2 cellular contexts compared by ENCODE assay signal in the genomic region with DNA sequence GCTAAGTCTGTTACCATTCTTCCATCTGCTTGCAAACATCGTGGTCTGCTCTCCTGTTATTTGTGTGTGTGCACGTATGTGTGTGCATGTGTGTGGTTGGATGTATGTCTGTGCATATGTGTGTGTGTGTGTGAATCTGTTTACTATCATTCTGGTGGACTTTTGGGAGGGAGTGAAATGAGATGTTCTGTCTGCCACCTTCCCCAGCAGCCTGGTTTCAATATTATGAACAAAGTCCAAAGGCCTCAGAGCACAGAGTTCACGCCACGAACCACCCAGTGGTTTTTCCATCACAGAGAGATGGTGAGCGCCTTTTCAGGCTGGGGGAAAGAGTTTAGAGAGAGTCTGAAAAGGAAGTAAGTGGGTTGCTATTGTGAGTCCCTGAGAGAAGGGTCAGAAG.
TF ChIP-seq lines count a peak whose summit lies in the region.

No MANE protein-coding gene starts in this region.

TF ChIP-seq in IMR-90, 13 proteins besides CTCF, POLR2A, EP300 and RAD21:
- TF ChIP-seq, protein P1, sequence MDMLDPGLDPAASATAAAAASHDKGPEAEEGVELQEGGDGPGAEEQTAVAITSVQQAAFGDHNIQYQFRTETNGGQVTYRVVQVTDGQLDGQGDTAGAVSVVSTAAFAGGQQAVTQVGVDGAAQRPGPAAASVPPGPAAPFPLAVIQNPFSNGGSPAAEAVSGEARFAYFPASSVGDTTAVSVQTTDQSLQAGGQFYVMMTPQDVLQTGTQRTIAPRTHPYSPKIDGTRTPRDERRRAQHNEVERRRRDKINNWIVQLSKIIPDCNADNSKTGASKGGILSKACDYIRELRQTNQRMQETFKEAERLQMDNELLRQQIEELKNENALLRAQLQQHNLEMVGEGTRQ (IDR thresholded peaks at IDR 0.05; ENCODE audit: low read depth, low read length), result no peak
- TF ChIP-seq NFE2L2 (IDR thresholded peaks at IDR 0.05; ENCODE audit: low read depth, low read length) (no peak), BHLHE40 (IDR thresholded peaks at IDR 0.05; ENCODE audit: low read depth, low read length) (no peak), CEBPB (IDR thresholded peaks at IDR 0.05; ENCODE audit: low read depth, low read length) (no peak), FOS (IDR thresholded peaks at IDR 0.05; ENCODE audit: low read depth, low read length) (no peak), SMC3 (IDR thresholded peaks at IDR 0.05; ENCODE audit: low read depth, low read length) (no peak), RCOR1 (IDR thresholded peaks at IDR 0.05; ENCODE audit: insufficient replicate concordance, low read length) (no peak), CHD1 (IDR thresholded peaks at IDR 0.05; ENCODE audit: low read depth, low read length) (no peak), MXI1 (IDR thresholded peaks at IDR 0.05; ENCODE audit: borderline replicate concordance, low read depth, low read length) (no peak), RFX5 (IDR thresholded peaks at IDR 0.05; ENCODE audit: low read depth, low read length) (no peak), MAFK (IDR thresholded peaks at IDR 0.05; ENCODE audit: low read depth, low read length) (no peak), MAZ (IDR thresholded peaks at IDR 0.05; ENCODE audit: borderline replicate concordance, low read depth, low read length) (no peak)
- TF ChIP-seq, protein P2, sequence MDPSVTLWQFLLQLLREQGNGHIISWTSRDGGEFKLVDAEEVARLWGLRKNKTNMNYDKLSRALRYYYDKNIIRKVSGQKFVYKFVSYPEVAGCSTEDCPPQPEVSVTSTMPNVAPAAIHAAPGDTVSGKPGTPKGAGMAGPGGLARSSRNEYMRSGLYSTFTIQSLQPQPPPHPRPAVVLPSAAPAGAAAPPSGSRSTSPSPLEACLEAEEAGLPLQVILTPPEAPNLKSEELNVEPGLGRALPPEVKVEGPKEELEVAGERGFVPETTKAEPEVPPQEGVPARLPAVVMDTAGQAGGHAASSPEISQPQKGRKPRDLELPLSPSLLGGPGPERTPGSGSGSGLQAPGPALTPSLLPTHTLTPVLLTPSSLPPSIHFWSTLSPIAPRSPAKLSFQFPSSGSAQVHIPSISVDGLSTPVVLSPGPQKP (IDR thresholded peaks at IDR 0.05; ENCODE audit: borderline replicate concordance, low read depth, low read length), result no peak

TF ChIP-seq in GM12878, 131 proteins besides CTCF, POLR2A, EP300 and RAD21 (continues in another document):
- TF ChIP-seq ZNF274 (IDR thresholded peaks at IDR 0.05; ENCODE audit: insufficient read depth, insufficient read length) (no peak), DPF2 (IDR thresholded peaks at IDR 0.05) (peak; percentile 63; the same call in 1 of the 2 replicates), TCF12 (IDR thresholded peaks at IDR 0.05; ENCODE audit: low read depth, low read length) (no peak), NFXL1 (IDR thresholded peaks at IDR 0.05; ENCODE audit: borderline replicate concordance) (no peak), ZNF24 (IDR thresholded peaks at IDR 0.05) (no peak), MTA3 (IDR thresholded peaks at IDR 0.05; ENCODE audit: borderline replicate concordance, low read length) (no peak), KDM1A (IDR thresholded peaks at IDR 0.05; ENCODE audit: borderline replicate concordance) (no peak), BRCA1 (IDR thresholded peaks at IDR 0.05; ENCODE audit: low read depth, low read length) (no peak), RUNX3 (IDR thresholded peaks at IDR 0.05; ENCODE audit: low read length) (peak; percentile 39), ATF7 (IDR thresholded peaks at IDR 0.05; ENCODE audit: low read depth) (peak; percentile 19; the same call in 1 of the 2 replicates), CHD4 (IDR thresholded peaks at IDR 0.05) (no peak), RAD51 (IDR thresholded peaks at IDR 0.05) (no peak), SMC3 (IDR thresholded peaks at IDR 0.05; ENCODE audit: borderline replicate concordance, low read length) (no peak), YY1 (IDR thresholded peaks at IDR 0.05; ENCODE audit: low read depth, low read length) (no peak), BMI1 (IDR thresholded peaks at IDR 0.05; ENCODE audit: borderline replicate concordance) (peak; percentile 49; the same call in 1 of the 2 replicates), YBX1 (IDR thresholded peaks at IDR 0.05) (no peak), POLR2AphosphoS2 (IDR thresholded peaks at IDR 0.05; ENCODE audit: low read depth, low read length) (no peak), ZNF207 (IDR thresholded peaks at IDR 0.05; ENCODE audit: borderline replicate concordance) (no peak), SMAD5 (IDR thresholded peaks at IDR 0.05; ENCODE audit: low read depth) (no peak), PML (IDR thresholded peaks at IDR 0.05; ENCODE audit: low read length) (no peak), IKZF2 (IDR thresholded peaks at IDR 0.05) (peak; percentile 87), NBN (IDR thresholded peaks at IDR 0.05) (peak; percentile 67), MTA2 (IDR thresholded peaks at IDR 0.05; ENCODE audit: low read depth) (peak; percentile 69), CHD2 (IDR thresholded peaks at IDR 0.05; ENCODE audit: borderline replicate concordance, low read depth, low read length) (0 out of 2 replicates have a peak, but pooled peaks have one; percentile 15), IRF4 (IDR thresholded peaks at IDR 0.05; ENCODE audit: low read depth, low read length) (no peak), FOXK2 (IDR thresholded peaks at IDR 0.05) (peak; percentile 35), MEF2B (IDR thresholded peaks at IDR 0.05; ENCODE audit: partially characterized antibody, poor library complexity, severe bottlenecking) (no peak), NR2C2 (IDR thresholded peaks at IDR 0.05; ENCODE audit: borderline replicate concordance, control insufficient read depth, insufficient read length, low read depth) (no peak), HDAC6 (IDR thresholded peaks at IDR 0.05; ENCODE audit: unreplicated experiment) (no peak), KLF5 (IDR thresholded peaks at IDR 0.05; ENCODE audit: partially characterized antibody) (no peak), MYC (IDR thresholded peaks at IDR 0.05; ENCODE audit: insufficient read depth, insufficient read length, insufficient replicate concordance, low read length, severe bottlenecking) (no peak), NR2F1 (conservative IDR thresholded peaks at IDR 0.05) (peak; percentile 76), ZZZ3 (IDR thresholded peaks at IDR 0.05; ENCODE audit: control insufficient read depth, insufficient read length, low read depth) (no peak), IKZF1 (conservative IDR thresholded peaks at IDR 0.05) (peak; percentile 82), TCF7 (IDR thresholded peaks at IDR 0.05; ENCODE audit: borderline replicate concordance) (no peak), MYB (IDR thresholded peaks at IDR 0.05; ENCODE audit: borderline replicate concordance, low read depth, low read length) (no peak), BHLHE40 (IDR thresholded peaks at IDR 0.05; ENCODE audit: borderline replicate concordance in 1 of 2, low read depth in 2 of 2, low read length in 1 of 2) (peak in 1 of 2 experiments; percentile 19; a peak in 1 of 4 replicates)
- TF ChIP-seq, protein P1 (IDR thresholded peaks at IDR 0.05; ENCODE audit: borderline replicate concordance, low read depth, low read length), result no peak
- TF ChIP-seq, protein P3, sequence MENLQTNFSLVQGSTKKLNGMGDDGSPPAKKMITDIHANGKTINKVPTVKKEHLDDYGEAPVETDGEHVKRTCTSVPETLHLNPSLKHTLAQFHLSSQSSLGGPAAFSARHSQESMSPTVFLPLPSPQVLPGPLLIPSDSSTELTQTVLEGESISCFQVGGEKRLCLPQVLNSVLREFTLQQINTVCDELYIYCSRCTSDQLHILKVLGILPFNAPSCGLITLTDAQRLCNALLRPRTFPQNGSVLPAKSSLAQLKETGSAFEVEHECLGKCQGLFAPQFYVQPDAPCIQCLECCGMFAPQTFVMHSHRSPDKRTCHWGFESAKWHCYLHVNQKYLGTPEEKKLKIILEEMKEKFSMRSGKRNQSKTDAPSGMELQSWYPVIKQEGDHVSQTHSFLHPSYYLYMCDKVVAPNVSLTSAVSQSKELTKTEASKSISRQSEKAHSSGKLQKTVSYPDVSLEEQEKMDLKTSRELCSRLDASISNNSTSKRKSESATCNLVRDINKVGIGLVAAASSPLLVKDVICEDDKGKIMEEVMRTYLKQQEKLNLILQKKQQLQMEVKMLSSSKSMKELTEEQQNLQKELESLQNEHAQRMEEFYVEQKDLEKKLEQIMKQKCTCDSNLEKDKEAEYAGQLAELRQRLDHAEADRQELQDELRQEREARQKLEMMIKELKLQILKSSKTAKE (IDR thresholded peaks at IDR 0.05; ENCODE audit: low read depth, poor library complexity, severe bottlenecking), result peak; percentile 94
- TF ChIP-seq, protein P4, sequence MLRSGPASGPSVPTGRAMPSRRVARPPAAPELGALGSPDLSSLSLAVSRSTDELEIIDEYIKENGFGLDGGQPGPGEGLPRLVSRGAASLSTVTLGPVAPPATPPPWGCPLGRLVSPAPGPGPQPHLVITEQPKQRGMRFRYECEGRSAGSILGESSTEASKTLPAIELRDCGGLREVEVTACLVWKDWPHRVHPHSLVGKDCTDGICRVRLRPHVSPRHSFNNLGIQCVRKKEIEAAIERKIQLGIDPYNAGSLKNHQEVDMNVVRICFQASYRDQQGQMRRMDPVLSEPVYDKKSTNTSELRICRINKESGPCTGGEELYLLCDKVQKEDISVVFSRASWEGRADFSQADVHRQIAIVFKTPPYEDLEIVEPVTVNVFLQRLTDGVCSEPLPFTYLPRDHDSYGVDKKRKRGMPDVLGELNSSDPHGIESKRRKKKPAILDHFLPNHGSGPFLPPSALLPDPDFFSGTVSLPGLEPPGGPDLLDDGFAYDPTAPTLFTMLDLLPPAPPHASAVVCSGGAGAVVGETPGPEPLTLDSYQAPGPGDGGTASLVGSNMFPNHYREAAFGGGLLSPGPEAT (IDR thresholded peaks at IDR 0.05; ENCODE audit: low read depth), result no peak
- TF ChIP-seq, protein P5, sequence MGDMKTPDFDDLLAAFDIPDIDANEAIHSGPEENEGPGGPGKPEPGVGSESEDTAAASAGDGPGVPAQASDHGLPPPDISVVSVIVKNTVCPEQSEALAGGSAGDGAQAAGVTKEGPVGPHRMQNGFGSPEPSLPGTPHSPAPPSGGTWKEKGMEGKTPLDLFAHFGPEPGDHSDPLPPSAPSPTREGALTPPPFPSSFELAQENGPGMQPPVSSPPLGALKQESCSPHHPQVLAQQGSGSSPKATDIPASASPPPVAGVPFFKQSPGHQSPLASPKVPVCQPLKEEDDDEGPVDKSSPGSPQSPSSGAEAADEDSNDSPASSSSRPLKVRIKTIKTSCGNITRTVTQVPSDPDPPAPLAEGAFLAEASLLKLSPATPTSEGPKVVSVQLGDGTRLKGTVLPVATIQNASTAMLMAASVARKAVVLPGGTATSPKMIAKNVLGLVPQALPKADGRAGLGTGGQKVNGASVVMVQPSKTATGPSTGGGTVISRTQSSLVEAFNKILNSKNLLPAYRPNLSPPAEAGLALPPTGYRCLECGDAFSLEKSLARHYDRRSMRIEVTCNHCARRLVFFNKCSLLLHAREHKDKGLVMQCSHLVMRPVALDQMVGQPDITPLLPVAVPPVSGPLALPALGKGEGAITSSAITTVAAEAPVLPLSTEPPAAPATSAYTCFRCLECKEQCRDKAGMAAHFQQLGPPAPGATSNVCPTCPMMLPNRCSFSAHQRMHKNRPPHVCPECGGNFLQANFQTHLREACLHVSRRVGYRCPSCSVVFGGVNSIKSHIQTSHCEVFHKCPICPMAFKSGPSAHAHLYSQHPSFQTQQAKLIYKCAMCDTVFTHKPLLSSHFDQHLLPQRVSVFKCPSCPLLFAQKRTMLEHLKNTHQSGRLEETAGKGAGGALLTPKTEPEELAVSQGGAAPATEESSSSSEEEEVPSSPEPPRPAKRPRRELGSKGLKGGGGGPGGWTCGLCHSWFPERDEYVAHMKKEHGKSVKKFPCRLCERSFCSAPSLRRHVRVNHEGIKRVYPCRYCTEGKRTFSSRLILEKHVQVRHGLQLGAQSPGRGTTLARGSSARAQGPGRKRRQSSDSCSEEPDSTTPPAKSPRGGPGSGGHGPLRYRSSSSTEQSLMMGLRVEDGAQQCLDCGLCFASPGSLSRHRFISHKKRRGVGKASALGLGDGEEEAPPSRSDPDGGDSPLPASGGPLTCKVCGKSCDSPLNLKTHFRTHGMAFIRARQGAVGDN (IDR thresholded peaks at IDR 0.05), result no peak
- TF ChIP-seq, protein P6, sequence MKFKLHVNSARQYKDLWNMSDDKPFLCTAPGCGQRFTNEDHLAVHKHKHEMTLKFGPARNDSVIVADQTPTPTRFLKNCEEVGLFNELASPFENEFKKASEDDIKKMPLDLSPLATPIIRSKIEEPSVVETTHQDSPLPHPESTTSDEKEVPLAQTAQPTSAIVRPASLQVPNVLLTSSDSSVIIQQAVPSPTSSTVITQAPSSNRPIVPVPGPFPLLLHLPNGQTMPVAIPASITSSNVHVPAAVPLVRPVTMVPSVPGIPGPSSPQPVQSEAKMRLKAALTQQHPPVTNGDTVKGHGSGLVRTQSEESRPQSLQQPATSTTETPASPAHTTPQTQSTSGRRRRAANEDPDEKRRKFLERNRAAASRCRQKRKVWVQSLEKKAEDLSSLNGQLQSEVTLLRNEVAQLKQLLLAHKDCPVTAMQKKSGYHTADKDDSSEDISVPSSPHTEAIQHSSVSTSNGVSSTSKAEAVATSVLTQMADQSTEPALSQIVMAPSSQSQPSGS (IDR thresholded peaks at IDR 0.05; ENCODE audit: low read length), result no peak
- TF ChIP-seq, protein P7, sequence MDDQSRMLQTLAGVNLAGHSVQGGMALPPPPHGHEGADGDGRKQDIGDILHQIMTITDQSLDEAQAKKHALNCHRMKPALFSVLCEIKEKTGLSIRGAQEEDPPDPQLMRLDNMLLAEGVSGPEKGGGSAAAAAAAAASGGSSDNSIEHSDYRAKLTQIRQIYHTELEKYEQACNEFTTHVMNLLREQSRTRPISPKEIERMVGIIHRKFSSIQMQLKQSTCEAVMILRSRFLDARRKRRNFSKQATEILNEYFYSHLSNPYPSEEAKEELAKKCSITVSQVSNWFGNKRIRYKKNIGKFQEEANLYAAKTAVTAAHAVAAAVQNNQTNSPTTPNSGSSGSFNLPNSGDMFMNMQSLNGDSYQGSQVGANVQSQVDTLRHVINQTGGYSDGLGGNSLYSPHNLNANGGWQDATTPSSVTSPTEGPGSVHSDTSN (IDR thresholded peaks at IDR 0.05; ENCODE audit: insufficient replicate concordance, low read depth, low read length), result no peak
- TF ChIP-seq, protein P8, sequence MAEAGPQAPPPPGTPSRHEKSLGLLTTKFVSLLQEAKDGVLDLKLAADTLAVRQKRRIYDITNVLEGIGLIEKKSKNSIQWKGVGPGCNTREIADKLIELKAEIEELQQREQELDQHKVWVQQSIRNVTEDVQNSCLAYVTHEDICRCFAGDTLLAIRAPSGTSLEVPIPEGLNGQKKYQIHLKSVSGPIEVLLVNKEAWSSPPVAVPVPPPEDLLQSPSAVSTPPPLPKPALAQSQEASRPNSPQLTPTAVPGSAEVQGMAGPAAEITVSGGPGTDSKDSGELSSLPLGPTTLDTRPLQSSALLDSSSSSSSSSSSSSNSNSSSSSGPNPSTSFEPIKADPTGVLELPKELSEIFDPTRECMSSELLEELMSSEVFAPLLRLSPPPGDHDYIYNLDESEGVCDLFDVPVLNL (IDR thresholded peaks at IDR 0.05; ENCODE audit: low read depth, low read length), result no peak
